8 cellular contexts compared by ENCODE assay signal in genomic region chr1:205248793-205249601, GRCh38. TPM values are rescaled to one million over a fixed set of nuclear protein-coding genes. Genes with fewer than 3 reads are reported as not detected.
A peak's percentile ranks its signal among the peaks of the same experiment; 100 is the strongest.
DNase-seq lines count a peak whose midpoint lies in the region; ATAC-seq and TF ChIP-seq lines count a peak whose summit lies in the region.

No MANE protein-coding gene starts in this region.

- no peak for ATAC-seq in GM18907 (IDR thresholded peaks at IDR 0.05; ENCODE audit: unreplicated experiment)
- ATAC-seq in activated T-cell treated with anti-CD3 and anti-CD28 coated beads, Interleukin-2, amount 50 U/mL, for 72 hours (replicated peaks in 1 of 2) = no peak

- peaks cover 48% of the 10 kb centered on the region for H3K4me1 ChIP-seq in parathyroid adenoma

- peak; percentile 29 for DNase-seq in CD14-positive monocyte (ENCODE audit: low spot score)
- peak; percentile 95 for DNase-seq in RPMI8226
- peak; percentile 35 for DNase-seq in glomerular visceral epithelial cell (ENCODE audit: extremely low spot score)
- DNase-seq in KG1 (lab: John Stamatoyannopoulos, UW) = no peak
- DNase-seq in activated T-cell treated with anti-CD3 and anti-CD28 coated beads, Interleukin-2, amount 50 U/mL, for 72 hours = no peak
- no peak for DNase-seq in activated effector memory CD4-positive, alpha-beta T cell treated with Interleukin-2 at 50 U/mL for 16 hours

- no peak overlapping the region for H3K4me3 ChIP-seq in parathyroid adenoma (ENCODE audit: low read depth, low read length)

- H3K27ac Mint-ChIP-seq in CD14-positive monocyte = no peak overlapping the region
- H3K27ac Mint-ChIP-seq in activated T-cell treated with anti-CD3 and anti-CD28 coated beads, Interleukin-2, amount 50 U/mL, for 72 hours = no peak overlapping the region

- H3K4me3 Mint-ChIP-seq in CD14-positive monocyte = no peak overlapping the region
- H3K4me3 Mint-ChIP-seq in activated T-cell treated with anti-CD3 and anti-CD28 coated beads, Interleukin-2, amount 50 U/mL, for 72 hours = peak overlapping the region in 1 of 2 donors; percentile 11

- peaks cover 0 to 9% (median 2%) of the 10 kb centered on the region in 3 donors for H3K27me3 Mint-ChIP-seq in CD14-positive monocyte (ENCODE audit: low read depth in 3 of 3)
- no peaks in the 10 kb centered on the region for H3K27me3 Mint-ChIP-seq in activated T-cell treated with anti-CD3 and anti-CD28 coated beads, Interleukin-2, amount 50 U/mL, for 72 hours (ENCODE audit: low read depth)

- H3K36me3 Mint-ChIP-seq in CD14-positive monocyte = no peaks in the 10 kb centered on the region
- H3K36me3 Mint-ChIP-seq in activated T-cell treated with anti-CD3 and anti-CD28 coated beads, Interleukin-2, amount 50 U/mL, for 72 hours (ENCODE audit: insufficient read depth in 2 of 2) = peaks cover 0 to 1% of the 10 kb centered on the region in 2 donors

- intact Hi-C loops in CD14-positive monocyte (cut with micrococcal nuclease) = loop anchor here in 1 of 2 donors (10.0 kb wide), 1 partner anchor 54 kb away; no protein-coding TSS in a partner anchor

- no peaks in the 10 kb centered on the region for H3K27me3 ChIP-seq in parathyroid adenoma (ENCODE audit: control insufficient read depth, insufficient read depth, low read length)

- peak overlapping the region; percentile 4 for H3K4me2 ChIP-seq in parathyroid adenoma (ENCODE audit: low read length)

- H3K79me2 ChIP-seq in parathyroid adenoma = no peaks in the 10 kb centered on the region

- TF ChIP-seq CTCF in CD14-positive monocyte (IDR thresholded peaks at IDR 0.05) = no peak
- TF ChIP-seq CTCF in parathyroid adenoma (IDR thresholded peaks at IDR 0.05) = no peak

- no peaks in the 10 kb centered on the region for H3K9me3 ChIP-seq in parathyroid adenoma (ENCODE audit: control insufficient read depth, low read length)

- H3K9ac ChIP-seq in parathyroid adenoma = no peak overlapping the region

- peaks cover 1% of the 10 kb centered on the region for H3K4me1 Mint-ChIP-seq in CD14-positive monocyte
- peaks cover 4% of the 10 kb centered on the region for H3K4me1 Mint-ChIP-seq in activated T-cell treated with anti-CD3 and anti-CD28 coated beads, Interleukin-2, amount 50 U/mL, for 72 hours (ENCODE audit: low read depth)

- peak overlapping the region; percentile 63 for H2AFZ ChIP-seq in parathyroid adenoma

- H3K9me3 Mint-ChIP-seq in CD14-positive monocyte = no peaks in the 10 kb centered on the region
- H3K9me3 Mint-ChIP-seq in activated T-cell treated with anti-CD3 and anti-CD28 coated beads, Interleukin-2, amount 50 U/mL, for 72 hours = no peaks in the 10 kb centered on the region

- no peaks in the 10 kb centered on the region for H3K36me3 ChIP-seq in parathyroid adenoma (ENCODE audit: control insufficient read depth, insufficient read depth, low read length)

- H3K27ac ChIP-seq in parathyroid adenoma = peak overlapping the region; percentile 91

RNA-seq across cellular contexts. Expression of gene TMCC2, which starts 21.3 kb away (rescaled TPM):
- under 1 TPM in 1 of 2 donors, not detected in 1; 0.27 TPM for polyA plus RNA-seq in CD14-positive monocyte
- 1 to 10 TPM; 4.5 to 5.8 TPM for total RNA-seq in activated T-cell treated with anti-CD3 and anti-CD28 coated beads, Interleukin-2, amount 50 U/mL, for 72 hours

RNA-seq across cellular contexts. Expression of gene DSTYK, which starts 37.5 kb away (rescaled TPM):
- polyA plus RNA-seq in CD14-positive monocyte = 1 to 10 TPM; 2.9 to 3.8 TPM
- 10 to 100 TPM in 1 of 2 donors, 1 to 10 TPM in 1; 9.8 to 10.7 TPM for total RNA-seq in activated T-cell treated with anti-CD3 and anti-CD28 coated beads, Interleukin-2, amount 50 U/mL, for 72 hours

Comparison
In these comparisons a context has a peak if more than half of its experiments do, and no peak if none do; other contexts are left out.
1. DNase-seq: peak in CD14-positive monocyte (single experiment), RPMI8226 (single experiment) and glomerular visceral epithelial cell (single experiment); none in KG1 (single experiment), activated T-cell treated with anti-CD3 and anti-CD28 coated beads, Interleukin-2, amount 50 U/mL, for 72 hours (0 of 2) and activated effector memory CD4-positive, alpha-beta T cell treated with Interleukin-2 at 50 U/mL for 16 hours (single experiment).